11 cellular contexts compared by ENCODE assay signal in the genomic region with DNA sequence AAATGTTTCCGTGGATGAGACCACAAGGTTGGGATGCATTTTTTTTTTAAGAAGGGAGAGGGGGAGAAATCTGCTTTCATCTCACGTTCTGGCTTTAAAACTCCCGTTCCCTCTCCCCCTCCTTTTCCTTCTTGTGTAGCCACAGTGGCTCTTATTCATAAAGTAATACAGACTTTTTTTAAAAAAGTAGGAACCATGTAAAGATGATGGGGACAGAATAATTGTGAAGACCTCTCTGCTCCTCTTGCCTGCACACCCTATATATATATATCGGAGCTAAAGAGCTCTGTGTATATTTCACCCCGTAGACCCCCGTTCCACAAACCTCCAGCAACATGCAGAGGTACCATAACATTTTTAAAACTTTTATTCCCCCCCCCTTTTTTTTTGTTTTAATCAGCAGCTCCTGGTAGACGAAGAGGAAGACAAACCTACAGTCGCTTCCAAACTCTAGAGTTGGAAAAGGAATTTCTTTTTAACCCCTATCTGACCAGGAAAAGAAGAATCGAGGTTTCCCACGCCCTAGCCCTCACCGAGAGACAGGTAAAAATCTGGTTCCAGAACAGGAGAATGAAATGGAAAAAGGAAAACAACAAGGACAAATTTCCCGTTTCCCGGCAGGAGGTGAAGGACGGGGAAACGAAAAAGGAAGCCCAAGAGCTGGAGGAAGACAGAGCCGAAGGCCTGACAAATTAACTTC. TPM values are rescaled to one million over a fixed set of nuclear protein-coding genes. Genes with fewer than 3 reads are reported as not detected.
DNase-seq lines count a peak whose midpoint lies in the region; ATAC-seq and TF ChIP-seq lines count a peak whose summit lies in the region.
"Had no signal": no experiment of that assay in that cellular context is flagged by ENCODE, and none has a peak within 500 bp of the region (broad histone marks: within the 10 kb centered on the region; RNA-seq: fewer than 3 reads in every experiment).

No MANE protein-coding gene starts in this region.

- H3K4me3 ChIP-seq in HEK293 (ENCODE audit: low read depth, low read length): peak overlapping the region; percentile 56
- H3K4me3 ChIP-seq in colonic mucosa: peak overlapping the region; percentile 41
- no peak overlapping the region for H3K4me3 ChIP-seq in endodermal cell (ENCODE audit: low read length)
- H3K4me3 ChIP-seq in OCI-LY7 (ENCODE audit: low read depth, low read length, poor library complexity, severe bottlenecking): no peak overlapping the region
- no peak overlapping the region for H3K4me3 ChIP-seq in mesendoderm (ENCODE audit: low read length)

- DNase-seq in A172 (ENCODE audit: low spot score): peak; percentile 2
- DNase-seq in colonic mucosa: no peak
- no peak for DNase-seq in nephron progenitor cell
- no peak for DNase-seq in omental fat pad (ENCODE audit: low spot score)
- no peak for DNase-seq in endodermal cell
- no peak for DNase-seq in OCI-LY7 (ENCODE audit: low spot score)
- no peak for DNase-seq in mesendoderm
- DNase-seq: NCI-H1048; SHP77 treated with DMSO at 0.1 percent for 48 hours; stimulated activated CD4-positive, alpha-beta T cell treated with anti-CD3 and anti-CD28 coated beads, Interleukin-2, amount 100 ng/mL, for 48 hours had no signal

- peak overlapping the region; percentile 100 for H3K27ac Mint-ChIP-seq in nephron progenitor cell
- H3K27ac Mint-ChIP-seq in endodermal cell: no peak overlapping the region

- peaks cover 29% of the 10 kb centered on the region for H3K27me3 ChIP-seq in colonic mucosa
- H3K27me3 ChIP-seq in endodermal cell (ENCODE audit: control insufficient read depth, insufficient read depth, low read length, poor library complexity, severe bottlenecking): peaks cover 100% of the 10 kb centered on the region
- peaks cover 80% of the 10 kb centered on the region for H3K27me3 ChIP-seq in mesendoderm (ENCODE audit: insufficient read depth, low read length, poor library complexity)

- H2BK5ac ChIP-seq in mesendoderm (ENCODE audit: low read length): no peak overlapping the region

- H3K9me2 ChIP-seq in OCI-LY7 (ENCODE audit: insufficient read depth, low read length): no peaks in the 10 kb centered on the region

- H3K9me3 Mint-ChIP-seq in nephron progenitor cell (no peaks in the 10 kb centered on the region), endodermal cell (no peaks in the 10 kb centered on the region)

- no peak for TF ChIP-seq CTCF in HEK293 (tag by site-specific recombination; IDR thresholded peaks at IDR 0.05)
- no peak for TF ChIP-seq CTCF in colonic mucosa (IDR thresholded peaks at IDR 0.05)
- no peak for TF ChIP-seq CTCF in nephron progenitor cell (IDR thresholded peaks at IDR 0.05)
- TF ChIP-seq CTCF in omental fat pad (IDR thresholded peaks at IDR 0.05): no peak
- no peak for TF ChIP-seq CTCF in endodermal cell (conservative IDR thresholded peaks at IDR 0.05)
- no peak for TF ChIP-seq CTCF in OCI-LY7 (conservative IDR thresholded peaks at IDR 0.05; ENCODE audit: low read length)

- H3K4me1 Mint-ChIP-seq in nephron progenitor cell (peaks cover 59% of the 10 kb centered on the region), endodermal cell (peaks cover 12% of the 10 kb centered on the region)

- ATAC-seq in omental fat pad (ENCODE audit: low FRiP score): no peak

- no peak overlapping the region for H3K4ac ChIP-seq in mesendoderm (ENCODE audit: low read depth, low read length)

- BruUV-seq in OCI-LY7 (replicated peaks; lab: Mats Ljungman, UMichigan): no TSS peak

- H3K4me3 Mint-ChIP-seq in nephron progenitor cell (peak overlapping the region; percentile 100), endodermal cell (no peak overlapping the region)

- peak overlapping the region; percentile 36 to 63 for H3K9ac ChIP-seq in colonic mucosa (ENCODE audit: low read depth in 2 of 2, low read length in 2 of 2)
- no peak overlapping the region for H3K9ac ChIP-seq in endodermal cell (ENCODE audit: extremely low read depth, low read length, poor library complexity, severe bottlenecking)
- H3K9ac ChIP-seq in mesendoderm (ENCODE audit: low read length): no peak overlapping the region

- H3K36me3 Mint-ChIP-seq in nephron progenitor cell (ENCODE audit: low read depth) (peaks cover 9% of the 10 kb centered on the region), endodermal cell (ENCODE audit: low read depth) (no peaks in the 10 kb centered on the region)

- intact Hi-C loops in colonic mucosa (cut with DNase I): no loop called here
- intact Hi-C loops in OCI-LY7 (cut with micrococcal nuclease; ENCODE audit: unreplicated experiment): no loop called here

- no peak overlapping the region for H2AFZ ChIP-seq in OCI-LY7 (ENCODE audit: low read length)

- H3K4me1 ChIP-seq in HEK293 (ENCODE audit: control insufficient read depth, insufficient read depth, low read length) (peaks cover 13% of the 10 kb centered on the region; the same call in 1 of the 2 replicates), colonic mucosa (no peaks in the 10 kb centered on the region), endodermal cell (ENCODE audit: control insufficient read depth, insufficient read depth, low read length) (no peaks in the 10 kb centered on the region), OCI-LY7 (ENCODE audit: insufficient read depth, low read length, poor library complexity, severe bottlenecking) (no peaks in the 10 kb centered on the region), mesendoderm (ENCODE audit: control insufficient read depth, low read depth, low read length) (no peaks in the 10 kb centered on the region)

- H2BK15ac ChIP-seq in mesendoderm (replicated peaks; ENCODE audit: low read depth): no peak overlapping the region

- H3K27ac ChIP-seq in HEK293 (ENCODE audit: extremely low read depth, low read depth, low read length) (peak overlapping the region; percentile 98), colonic mucosa (peak overlapping the region; percentile 75), endodermal cell (ENCODE audit: low read depth, low read length) (no peak overlapping the region), OCI-LY7 (ENCODE audit: low read depth, low read length, poor library complexity, severe bottlenecking) (no peak overlapping the region), mesendoderm (ENCODE audit: low read depth, low read length) (no peak overlapping the region)

- no peak overlapping the region for H2AK5ac ChIP-seq in mesendoderm (ENCODE audit: low read length)

- H3K56ac ChIP-seq in mesendoderm (ENCODE audit: low read length): no peak overlapping the region

- H3K79me2 ChIP-seq in OCI-LY7 (ENCODE audit: insufficient read depth, low read depth, low read length): no peaks in the 10 kb centered on the region
- no peaks in the 10 kb centered on the region for H3K79me2 ChIP-seq in mesendoderm (ENCODE audit: control insufficient read depth, insufficient read depth, low read length)

- H3K27me3 Mint-ChIP-seq in nephron progenitor cell (ENCODE audit: low read depth, poor library complexity) (peaks cover 12% of the 10 kb centered on the region), endodermal cell (ENCODE audit: insufficient read depth) (peaks cover 96% of the 10 kb centered on the region)

- no peaks in the 10 kb centered on the region for H3K36me3 ChIP-seq in HEK293 (ENCODE audit: control insufficient read depth in 2 of 2, insufficient read depth in 1 of 2, low read length in 2 of 2)
- H3K36me3 ChIP-seq in colonic mucosa: no peaks in the 10 kb centered on the region
- no peaks in the 10 kb centered on the region for H3K36me3 ChIP-seq in endodermal cell (ENCODE audit: control insufficient read depth, insufficient read depth, low read length)
- H3K36me3 ChIP-seq in OCI-LY7 (ENCODE audit: insufficient read depth, low read length): no peaks in the 10 kb centered on the region
- H3K36me3 ChIP-seq in mesendoderm (ENCODE audit: control insufficient read depth, insufficient read depth, low read length): no peaks in the 10 kb centered on the region

- H3K18ac ChIP-seq in mesendoderm (ENCODE audit: low read length): no peak overlapping the region

- no peak overlapping the region for H3K4me2 ChIP-seq in OCI-LY7 (ENCODE audit: low read length)
- H3K4me2 ChIP-seq in mesendoderm (ENCODE audit: low read length): no peak overlapping the region

- H4K5ac ChIP-seq in mesendoderm (ENCODE audit: low read length): no peak overlapping the region

- H2BK120ac ChIP-seq in mesendoderm (ENCODE audit: low read depth, low read length): no peak overlapping the region

- no peaks in the 10 kb centered on the region for H3K79me1 ChIP-seq in mesendoderm (ENCODE audit: low read length)

- H4K8ac ChIP-seq in mesendoderm (ENCODE audit: low read depth, low read length): no peak overlapping the region

- POLR2A ChIA-PET in HEK293 (lab: Yijun Ruan, JAX): interaction anchor here (0.6 to 1.7 kb wide), 9 partner anchors 10 to 1017 kb away, joined by 3 to 6 read pairs (median 3); no protein-coding TSS in a partner anchor
- POLR2A ChIA-PET in OCI-LY7 (lab: Charles Lee): interaction anchor here (0.6 to 1.0 kb wide), 4 partner anchors 165 to 1376 kb away, joined by 3 to 5 read pairs (median 4); no protein-coding TSS in a partner anchor

- H3K9me3 ChIP-seq in HEK293 (ENCODE audit: control insufficient read depth, insufficient read depth, low read depth, low read length) (no peaks in the 10 kb centered on the region), colonic mucosa (no peaks in the 10 kb centered on the region), endodermal cell (ENCODE audit: control insufficient read depth, low read length) (no peaks in the 10 kb centered on the region), OCI-LY7 (ENCODE audit: low read length) (no peaks in the 10 kb centered on the region)

- WGBS in endodermal cell (ENCODE audit: insufficient coverage in 1 of 2, insufficient read length in 1 of 2), 2 experiments: 13 to 16% methylated on average over 10 to 14 of the region's 16 CpGs
- no CpG with 5 or more reads among the region's 16 CpGs for WGBS in mesendoderm (ENCODE audit: extremely low coverage, insufficient coverage, low lambda C conversion rate)

- no peak overlapping the region for H3K23ac ChIP-seq in mesendoderm (ENCODE audit: low read length)

- CTCF ChIA-PET in HEK293 (lab: Yijun Ruan, JAX): interaction anchor here (0.5 to 3.1 kb wide), 14 partner anchors 9 to 1114 kb away, joined by 3 to 19 read pairs (median 4); no protein-coding TSS in a partner anchor
- CTCF ChIA-PET in OCI-LY7 (lab: Charles Lee; ENCODE audit: unreplicated experiment): no interaction called here

- H4K20me1 ChIP-seq in OCI-LY7 (ENCODE audit: insufficient read depth, low read length): no peaks in the 10 kb centered on the region

RNA-seq across cellular contexts. Expression of a gene that starts 1.6 kb away (rescaled TPM):
- total RNA-seq in A172 (2014; rRNA removed; shearing (Covaris generic)): 11.6 and 20.4 TPM in 2 replicates
- total RNA-seq in colonic mucosa (1 to 10 TPM; 3.1 to 4.6 TPM), omental fat pad (10 to 100 TPM in 1 of 4 donors, 1 to 10 TPM in 3; 3.7 to 24.6 (median 7.6) TPM), endodermal cell (not detected), OCI-LY7 (2022) (not detected in 2 replicates)
- polyA plus RNA-seq in endodermal cell (2013, experiment 1 of 2): 3.6 TPM
- polyA plus RNA-seq in endodermal cell (2013, experiment 2 of 2): 2.2 TPM
- not detected in 2 replicates for total RNA-seq in OCI-LY7 (2014; rRNA removed; shearing (Covaris generic))
- polyA plus RNA-seq in mesendoderm (2013, experiment 1 of 2): not detected
- polyA plus RNA-seq in mesendoderm (2013, experiment 2 of 2): not detected

RNA-seq across cellular contexts. Expression of a gene that starts 8.5 kb away (rescaled TPM):
- 2.8 and 3.6 TPM in 2 replicates for total RNA-seq in A172 (2014; rRNA removed; shearing (Covaris generic))
- total RNA-seq in colonic mucosa: 1 to 10 TPM in 1 of 2 donors, under 1 TPM in 1; 0.86 to 1.7 TPM
- 1 to 10 TPM in 3 of 4 donors, under 1 TPM in 1; 0.95 to 2.6 (median 1.7) TPM for total RNA-seq in omental fat pad
- total RNA-seq in endodermal cell: not detected
- polyA plus RNA-seq in endodermal cell (2013, experiment 1 of 2): 5.2 TPM
- 2.4 TPM for polyA plus RNA-seq in endodermal cell (2013, experiment 2 of 2)
- total RNA-seq in OCI-LY7 (2014; rRNA removed; shearing (Covaris generic)): not detected in 2 replicates
- not detected in 2 replicates for total RNA-seq in OCI-LY7 (2022)
- polyA plus RNA-seq in mesendoderm (2013, experiment 1 of 2): not detected
- not detected for polyA plus RNA-seq in mesendoderm (2013, experiment 2 of 2)

RNA-seq across cellular contexts. Expression of a gene that starts 14.5 kb away (rescaled TPM):
- total RNA-seq in A172 (2014; rRNA removed; shearing (Covaris generic)): 18.1 and 21.7 TPM in 2 replicates
- 1 to 10 TPM in 1 of 2 donors, under 1 TPM in 1; 0.32 to 1.9 TPM for total RNA-seq in colonic mucosa
- total RNA-seq in omental fat pad: 1 to 10 TPM in 1 of 4 donors, under 1 TPM in 2, not detected in 1; 0.56 to 1.1 (median 0.56) TPM
- not detected for total RNA-seq in endodermal cell
- polyA plus RNA-seq in endodermal cell (2013, experiment 1 of 2): 3.9 TPM
- 2.7 TPM for polyA plus RNA-seq in endodermal cell (2013, experiment 2 of 2)
- total RNA-seq in OCI-LY7 (2014; rRNA removed; shearing (Covaris generic)): not detected in 2 replicates
- total RNA-seq in OCI-LY7 (2022): not detected in 2 replicates
- not detected for polyA plus RNA-seq in mesendoderm (2013, experiment 1 of 2)
- not detected for polyA plus RNA-seq in mesendoderm (2013, experiment 2 of 2)

RNA-seq across cellular contexts. Expression of a gene that starts 20.3 kb away (rescaled TPM):
- 0.77 and 3.9 TPM in 2 replicates for total RNA-seq in A172 (2014; rRNA removed; shearing (Covaris generic))
- total RNA-seq in colonic mucosa: 1 to 10 TPM; 1.6 to 3.6 TPM
- 10 to 100 TPM in 1 of 4 donors, 1 to 10 TPM in 3; 1.0 to 14.2 (median 1.9) TPM for total RNA-seq in omental fat pad
- not detected for total RNA-seq in endodermal cell
- 23.7 TPM for polyA plus RNA-seq in endodermal cell (2013, experiment 1 of 2)
- polyA plus RNA-seq in endodermal cell (2013, experiment 2 of 2): 13.2 TPM
- total RNA-seq in OCI-LY7 (2014; rRNA removed; shearing (Covaris generic)): not detected in 2 replicates
- not detected in 2 replicates for total RNA-seq in OCI-LY7 (2022)
- not detected for polyA plus RNA-seq in mesendoderm (2013, experiment 1 of 2)
- not detected for polyA plus RNA-seq in mesendoderm (2013, experiment 2 of 2)

RNA-seq across cellular contexts. Expression of a gene that starts 24.0 kb away (rescaled TPM):
- 17.3 and 23.9 TPM in 2 replicates for total RNA-seq in A172 (2014; rRNA removed; shearing (Covaris generic))
- total RNA-seq in colonic mucosa: 1 to 10 TPM in 1 of 2 donors, under 1 TPM in 1; 0.25 to 1.6 TPM
- total RNA-seq in omental fat pad: not detected
- total RNA-seq in endodermal cell: not detected
- 3.8 TPM for polyA plus RNA-seq in endodermal cell (2013, experiment 1 of 2)
- 2.4 TPM for polyA plus RNA-seq in endodermal cell (2013, experiment 2 of 2)
- not detected in 2 replicates for total RNA-seq in OCI-LY7 (2014; rRNA removed; shearing (Covaris generic))
- total RNA-seq in OCI-LY7 (2022): not detected in 2 replicates
- 0.08 TPM for polyA plus RNA-seq in mesendoderm (2013, experiment 1 of 2)
- 0.08 TPM for polyA plus RNA-seq in mesendoderm (2013, experiment 2 of 2)

Comparison
In these comparisons a context has a peak if more than half of its experiments do, and no peak if none do; other contexts are left out.
1. H3K27ac ChIP-seq: peak in HEK293 (single experiment) and colonic mucosa (single experiment); none in endodermal cell (single experiment), OCI-LY7 (single experiment) and mesendoderm (single experiment).
2. H3K4me3 ChIP-seq: peak in HEK293 (single experiment) and colonic mucosa (single experiment); none in endodermal cell (single experiment), OCI-LY7 (single experiment) and mesendoderm (single experiment).
3. H3K9ac ChIP-seq: peak in colonic mucosa (2 of 2); none in endodermal cell (single experiment) and mesendoderm (single experiment).